Comparison of ENCODE assay signal across 10 cellular contexts in genomic region chr15:81024265-81024875, GRCh38. TPM values are rescaled to one million over a fixed set of nuclear protein-coding genes. Genes with fewer than 3 reads are reported as not detected.
A peak's percentile ranks its signal among the peaks of the same experiment; 100 is the strongest.
DNase-seq lines count a peak whose midpoint lies in the region; ATAC-seq and TF ChIP-seq lines count a peak whose summit lies in the region.
"Had no signal": no experiment of that assay in that cellular context is flagged by ENCODE, and none has a peak within 500 bp of the region (broad histone marks: within the 10 kb centered on the region; RNA-seq: fewer than 3 reads in every experiment).

No MANE protein-coding gene starts in this region.

- no peaks in the 10 kb centered on the region for H3K4me1 ChIP-seq in thymus (ENCODE audit: control insufficient read depth, insufficient read depth, low read length)

- CTCF ChIA-PET in activated CD8-positive, alpha-beta memory T cell treated with anti-CD3 and anti-CD28 coated beads, Interleukin-2, amount 10 ng/mL, durations not matched to agents 7 days and 5 days (lab: Charles Lee): interaction anchor here (0.9 to 1.1 kb wide), 3 partner anchors 18 to 269 kb away, joined by 3 to 4 read pairs (median 3); no protein-coding TSS in a partner anchor
- CTCF ChIA-PET in activated CD8-positive, alpha-beta T cell treated with anti-CD3 and anti-CD28 coated beads for 36 hours (lab: Charles Lee): interaction anchor here (0.9 to 1.0 kb wide), 3 partner anchors 15 to 271 kb away, joined by 3 to 4 read pairs (median 3); no protein-coding TSS in a partner anchor

- TF ChIP-seq CTCF in activated CD8-positive, alpha-beta T cell treated with anti-CD3 and anti-CD28 coated beads for 36 hours (IDR thresholded peaks at IDR 0.05): no peak

- H3K4me1 Mint-ChIP-seq in activated CD8-positive, alpha-beta memory T cell treated with anti-CD3 and anti-CD28 coated beads, Interleukin-2, amount 10 ng/mL, durations not matched to agents 7 days and 5 days: peaks cover 39% of the 10 kb centered on the region
- H3K4me1 Mint-ChIP-seq in activated CD8-positive, alpha-beta T cell treated with anti-CD3 and anti-CD28 coated beads for 36 hours (ENCODE audit: low read depth): peaks cover 30% of the 10 kb centered on the region

- H3K27me3 Mint-ChIP-seq in activated CD8-positive, alpha-beta memory T cell treated with anti-CD3 and anti-CD28 coated beads, Interleukin-2, amount 10 ng/mL, durations not matched to agents 7 days and 5 days: no peaks in the 10 kb centered on the region
- H3K27me3 Mint-ChIP-seq in activated CD8-positive, alpha-beta T cell treated with anti-CD3 and anti-CD28 coated beads for 36 hours: no peaks in the 10 kb centered on the region

- DNase-seq in activated CD8-positive, alpha-beta memory T cell treated with anti-CD3 and anti-CD28 coated beads, Interleukin-2, amount 10 ng/mL, durations not matched to agents 7 days and 5 days: no peak
- no peak for DNase-seq in activated CD8-positive, alpha-beta memory T cell treated with anti-CD3 and anti-CD28 coated beads, Interleukin-2, amount 50 U/mL, for 4 hours
- DNase-seq in activated CD8-positive, alpha-beta T cell treated with anti-CD3 and anti-CD28 coated beads for 36 hours: peak; percentile 4
- DNase-seq in NCI-H1105 treated with DMSO at 0.1 percent for 48 hours (lab: John Stamatoyannopoulos, UW): no peak
- DNase-seq: activated naive CD8-positive, alpha-beta T cell treated with anti-CD3 and anti-CD28 coated beads, Interleukin-2, amount 10 ng/mL, durations not matched to agents 7 days and 5 days had no signal

- no peak overlapping the region for H3K4me3 Mint-ChIP-seq in activated CD8-positive, alpha-beta memory T cell treated with anti-CD3 and anti-CD28 coated beads, Interleukin-2, amount 10 ng/mL, durations not matched to agents 7 days and 5 days
- H3K4me3 Mint-ChIP-seq in activated CD8-positive, alpha-beta T cell treated with anti-CD3 and anti-CD28 coated beads for 36 hours: peak overlapping the region; percentile 32

- peak; percentile 13 for ATAC-seq in activated CD8-positive, alpha-beta memory T cell treated with anti-CD3 and anti-CD28 coated beads, Interleukin-2, amount 10 ng/mL, durations not matched to agents 7 days and 5 days
- peak; percentile 3 for ATAC-seq in activated CD8-positive, alpha-beta T cell treated with anti-CD3 and anti-CD28 coated beads for 36 hours
- ATAC-seq in HG02981 (IDR thresholded peaks at IDR 0.05; ENCODE audit: unreplicated experiment): no peak
- no peak for ATAC-seq in HG02884 (IDR thresholded peaks at IDR 0.05; ENCODE audit: unreplicated experiment)

- 78% methylated on average over 10 of the region's 10 CpGs for WGBS in thymus

- H3K27me3 ChIP-seq in layer of hippocampus (ENCODE audit: control insufficient read depth, insufficient read depth, low read length) (no peaks in the 10 kb centered on the region), thymus (ENCODE audit: control insufficient read depth, insufficient read depth) (no peaks in the 10 kb centered on the region)

- no peaks in the 10 kb centered on the region for H3K9me3 ChIP-seq in thymus (ENCODE audit: control insufficient read depth)

- H3K36me3 ChIP-seq in thymus (ENCODE audit: control insufficient read depth, insufficient read depth): no peaks in the 10 kb centered on the region

- H3K27ac ChIP-seq in layer of hippocampus (ENCODE audit: low read depth, low read length) (peak overlapping the region; percentile 40), thymus (ENCODE audit: low read depth) (peak overlapping the region; percentile 6)
- H3K27ac ChIP-seq: PC-9 had no signal

- H3K4me3 ChIP-seq in thymus (ENCODE audit: low read length): no peak overlapping the region
- H3K4me3 ChIP-seq: PC-9 had no signal

- peaks cover 3% of the 10 kb centered on the region for H3K9me3 Mint-ChIP-seq in activated CD8-positive, alpha-beta memory T cell treated with anti-CD3 and anti-CD28 coated beads, Interleukin-2, amount 10 ng/mL, durations not matched to agents 7 days and 5 days (ENCODE audit: low read depth)
- H3K9me3 Mint-ChIP-seq in activated CD8-positive, alpha-beta T cell treated with anti-CD3 and anti-CD28 coated beads for 36 hours: peaks cover under 1% of the 10 kb centered on the region
- H3K9me3 Mint-ChIP-seq: activated naive CD8-positive, alpha-beta T cell treated with anti-CD3 and anti-CD28 coated beads, Interleukin-2, amount 10 ng/mL, durations not matched to agents 7 days and 5 days had no signal

- intact Hi-C loops in activated CD8-positive, alpha-beta T cell treated with anti-CD3 and anti-CD28 coated beads for 36 hours (cut with micrococcal nuclease): no loop called here

- H3K27ac Mint-ChIP-seq in activated CD8-positive, alpha-beta memory T cell treated with anti-CD3 and anti-CD28 coated beads, Interleukin-2, amount 10 ng/mL, durations not matched to agents 7 days and 5 days: peak overlapping the region; percentile 93
- peak overlapping the region; percentile 96 for H3K27ac Mint-ChIP-seq in activated CD8-positive, alpha-beta T cell treated with anti-CD3 and anti-CD28 coated beads for 36 hours

- peaks cover 6% of the 10 kb centered on the region for H3K36me3 Mint-ChIP-seq in activated CD8-positive, alpha-beta memory T cell treated with anti-CD3 and anti-CD28 coated beads, Interleukin-2, amount 10 ng/mL, durations not matched to agents 7 days and 5 days
- H3K36me3 Mint-ChIP-seq in activated CD8-positive, alpha-beta T cell treated with anti-CD3 and anti-CD28 coated beads for 36 hours (ENCODE audit: low read depth): no peaks in the 10 kb centered on the region
- H3K36me3 Mint-ChIP-seq: activated naive CD8-positive, alpha-beta T cell treated with anti-CD3 and anti-CD28 coated beads, Interleukin-2, amount 10 ng/mL, durations not matched to agents 7 days and 5 days had no signal

- POLR2A ChIA-PET in activated CD8-positive, alpha-beta T cell treated with anti-CD3 and anti-CD28 coated beads for 36 hours (lab: Charles Lee): interaction anchor here (1.5 kb wide), 1 partner anchor 23 kb away, joined by 7 read pairs; the partner anchor contains the start of gene TLNRD1

RNA-seq across cellular contexts. Expression of gene TLNRD1, which starts 23.6 kb away (rescaled TPM):
- total RNA-seq in activated CD8-positive, alpha-beta memory T cell treated with anti-CD3 and anti-CD28 coated beads, Interleukin-2, amount 10 ng/mL, durations not matched to agents 7 days and 5 days: 10 to 100 TPM; 31.2 to 32.3 TPM
- 10 to 100 TPM; 19.3 to 20.1 TPM for total RNA-seq in activated CD8-positive, alpha-beta T cell treated with anti-CD3 and anti-CD28 coated beads for 36 hours
- polyA plus RNA-seq in thymus: 10.2 TPM

RNA-seq across cellular contexts. Expression of gene MESD, which starts 34.8 kb away (rescaled TPM):
- 10 to 100 TPM; 27.6 to 27.8 TPM for total RNA-seq in activated CD8-positive, alpha-beta memory T cell treated with anti-CD3 and anti-CD28 coated beads, Interleukin-2, amount 10 ng/mL, durations not matched to agents 7 days and 5 days
- total RNA-seq in activated CD8-positive, alpha-beta T cell treated with anti-CD3 and anti-CD28 coated beads for 36 hours: 10 to 100 TPM; 15.8 to 16.5 TPM
- polyA plus RNA-seq in thymus: 20.5 TPM

Comparison
In these comparisons a context has a peak if more than half of its experiments do, and no peak if none do; other contexts are left out.
1. ATAC-seq: peak in activated CD8-positive, alpha-beta memory T cell treated with anti-CD3 and anti-CD28 coated beads, Interleukin-2, amount 10 ng/mL, durations not matched to agents 7 days and 5 days (single experiment) and activated CD8-positive, alpha-beta T cell treated with anti-CD3 and anti-CD28 coated beads for 36 hours (single experiment); none in HG02981 (single experiment) and HG02884 (single experiment).